ENCODE assay signal across 8 cellular contexts in genomic region chr6:158642805-158643489, GRCh38. TPM values are rescaled to one million over a fixed set of nuclear protein-coding genes. Genes with fewer than 3 reads are reported as not detected.
A peak's percentile ranks its signal among the peaks of the same experiment; 100 is the strongest.
DNase-seq lines count a peak whose midpoint lies in the region; ATAC-seq and TF ChIP-seq lines count a peak whose summit lies in the region.

No MANE protein-coding gene starts in this region.

- H3K27me3 ChIP-seq in ACC112 (ENCODE audit: insufficient read depth, low read length) (no peaks in the 10 kb centered on the region), KMS-11 (ENCODE audit: insufficient read depth, low read depth) (no peaks in the 10 kb centered on the region)

- H3K27ac Mint-ChIP-seq in mesothelial cell of epicardium: peak overlapping the region; percentile 79

- no peak overlapping the region for H2AFZ ChIP-seq in ACC112 (ENCODE audit: low read length, unreplicated experiment)
- H2AFZ ChIP-seq in KMS-11 (ENCODE audit: low read depth): no peak overlapping the region

- ATAC-seq in HG03342 (IDR thresholded peaks at IDR 0.05; ENCODE audit: unreplicated experiment) (no peak), GM21447 (IDR thresholded peaks at IDR 0.05; ENCODE audit: unreplicated experiment) (no peak)

- no peak overlapping the region for H3K9ac ChIP-seq in KMS-11

- H3K4me1 ChIP-seq in ACC112 (ENCODE audit: control insufficient read depth, insufficient read depth, low read length, unreplicated experiment) (peaks cover 29% of the 10 kb centered on the region), KMS-11 (ENCODE audit: low read depth, poor library complexity, severe bottlenecking) (peaks cover 15% of the 10 kb centered on the region)

- H3K79me2 ChIP-seq in ACC112 (ENCODE audit: control insufficient read depth, insufficient read depth, low read length, unreplicated experiment): peaks cover 53% of the 10 kb centered on the region
- peaks cover 5% of the 10 kb centered on the region; the same call in 1 of the 2 replicates for H3K79me2 ChIP-seq in KMS-11 (ENCODE audit: insufficient read depth, low read depth)

- H3K4me3 Mint-ChIP-seq in mesothelial cell of epicardium: peak overlapping the region; percentile 98

- no peaks in the 10 kb centered on the region for H3K9me3 Mint-ChIP-seq in mesothelial cell of epicardium

- in situ Hi-C loops in astrocyte of the spinal cord (cut with HindIII; ENCODE audit: low sequenced_read_pairs): no loop called here

- no peak for DNase-seq in astrocyte of the spinal cord (ENCODE audit: low read depth, low spot score)
- DNase-seq in mesothelial cell of epicardium (ENCODE audit: low spot score in 2 of 2, unreplicated experiment in 2 of 2): no peak
- no peak for DNase-seq in GOT3 (lab: John Stamatoyannopoulos, UW)
- no peak for DNase-seq in activated CD4-positive, alpha-beta T cell treated with anti-CD3 and anti-CD28 coated beads, Interleukin-2, amount 50 U/mL, for 4 hours

- peak overlapping the region; percentile 92 for H3K4me3 ChIP-seq in ACC112 (ENCODE audit: low read depth, low read length)
- H3K4me3 ChIP-seq in KMS-11 (IDR thresholded peaks at IDR 0.05; ENCODE audit: insufficient read depth, low read depth, low read length): no peak overlapping the region
- H3K4me3 ChIP-seq in astrocyte of the spinal cord (ENCODE audit: low read depth, low read length): peak overlapping the region; percentile 88

- H3K36me3 ChIP-seq in ACC112 (ENCODE audit: insufficient read depth, low read length): peaks cover 5% of the 10 kb centered on the region; the same call in 1 of the 2 replicates
- H3K36me3 ChIP-seq in KMS-11 (ENCODE audit: insufficient read depth): no peaks in the 10 kb centered on the region

- TF ChIP-seq CTCF in KMS-11 (conservative IDR thresholded peaks at IDR 0.05; ENCODE audit: low read depth, low read length) (no peak), astrocyte of the spinal cord (IDR thresholded peaks at IDR 0.05; ENCODE audit: low read depth, low read length) (no peak), mesothelial cell of epicardium (IDR thresholded peaks at IDR 0.05; ENCODE audit: unreplicated experiment) (no peak)

- H3K4me1 Mint-ChIP-seq in mesothelial cell of epicardium: peaks cover 67% of the 10 kb centered on the region

- H3K4me2 ChIP-seq in KMS-11: peak overlapping the region; percentile 78

- H3K27ac ChIP-seq in ACC112 (ENCODE audit: low read depth, low read length): peak overlapping the region; percentile 84
- no peak overlapping the region for H3K27ac ChIP-seq in KMS-11

- no peaks in the 10 kb centered on the region for H3K27me3 Mint-ChIP-seq in mesothelial cell of epicardium (ENCODE audit: low read depth)

- H4K20me1 ChIP-seq in KMS-11 (ENCODE audit: insufficient read depth): no peaks in the 10 kb centered on the region

- peaks cover 13% of the 10 kb centered on the region for H3K36me3 Mint-ChIP-seq in mesothelial cell of epicardium

RNA-seq across cellular contexts. Expression of gene DYNLT1, which starts 1.6 kb away (rescaled TPM):
- 142 to 148 TPM (median 145 TPM) in 3 replicates for total RNA-seq in mesothelial cell of epicardium

RNA-seq across cellular contexts. Expression of gene SYTL3, which starts 6.9 kb away (rescaled TPM):
- total RNA-seq in mesothelial cell of epicardium: 5.4 to 6.1 TPM (median 5.5 TPM) in 3 replicates
